ENCODE assay signal across 12 cellular contexts in genomic region chr16:46970089-46970488, GRCh38. TPM values are rescaled to one million over a fixed set of nuclear protein-coding genes. Genes with fewer than 3 reads are reported as not detected.
DNase-seq lines count a peak whose midpoint lies in the region; FAIRE-seq and TF ChIP-seq lines count a peak whose summit lies in the region.
"Had no signal": no experiment of that assay in that cellular context is flagged by ENCODE, and none has a peak within 500 bp of the region (broad histone marks: within the 10 kb centered on the region; RNA-seq: fewer than 3 reads in every experiment).

No MANE protein-coding gene starts in this region.

- H3F3A ChIP-seq in Loucy (ENCODE audit: low read depth) (no peaks in the 10 kb centered on the region), neural cell (ENCODE audit: insufficient read depth, low read length, poor library complexity, severe bottlenecking) (no peaks in the 10 kb centered on the region)

- peaks cover 61% of the 10 kb centered on the region for H3K4me1 ChIP-seq in CD4-positive, alpha-beta memory T cell (ENCODE audit: insufficient read depth, low read length)
- peaks cover 40% of the 10 kb centered on the region for H3K4me1 ChIP-seq in Loucy (ENCODE audit: insufficient read depth, low read length, poor library complexity, severe bottlenecking)

- H3K4me1 Mint-ChIP-seq in CD4-positive, alpha-beta memory T cell, result peaks cover 27 to 63% (median 46%) of the 10 kb centered on the region in 4 donors

- no peaks in the 10 kb centered on the region for H3K27me3 ChIP-seq in CD4-positive, alpha-beta memory T cell (ENCODE audit: insufficient read depth, low read length)
- H3K27me3 ChIP-seq in Loucy (ENCODE audit: insufficient read depth, low read length, poor library complexity, severe bottlenecking), result no peaks in the 10 kb centered on the region
- no peaks in the 10 kb centered on the region for H3K27me3 ChIP-seq in neural cell (ENCODE audit: insufficient read depth, low read depth, low read length)

- intact Hi-C loops in CD4-positive, alpha-beta memory T cell (cut with micrococcal nuclease), result loop anchor here (5.0 kb wide), 1 partner anchor 348 kb away; the partner anchor contains the start of gene SHCBP1

- no peaks in the 10 kb centered on the region for H3K27me3 Mint-ChIP-seq in CD4-positive, alpha-beta memory T cell
- H3K27me3 Mint-ChIP-seq: naive B cell had no signal

- peaks cover 47% of the 10 kb centered on the region for H3K36me3 ChIP-seq in CD4-positive, alpha-beta memory T cell (ENCODE audit: insufficient read depth, low read length)
- peaks cover 52% of the 10 kb centered on the region; the same call in 1 of the 2 replicates for H3K36me3 ChIP-seq in Loucy (ENCODE audit: insufficient read depth, low read length)
- peaks cover 4% of the 10 kb centered on the region for H3K36me3 ChIP-seq in neural cell (ENCODE audit: insufficient read depth, low read length)

- POLR2A ChIA-PET in CD4-positive, alpha-beta memory T cell (lab: Charles Lee; ENCODE audit: partially characterized antibody), result interaction anchor here (0.6 kb wide), 1 partner anchor 20 kb away, joined by 4 read pairs; no protein-coding TSS in a partner anchor

- TF ChIP-seq EP300 in neural cell (conservative IDR thresholded peaks at IDR 0.05; ENCODE audit: poor library complexity, severe bottlenecking), result no peak

- H3K27ac Mint-ChIP-seq in CD4-positive, alpha-beta memory T cell, result peak overlapping the region in 5 of 7 donors; percentile 24 to 95 (median 42)

- no peaks in the 10 kb centered on the region for H3K9me3 ChIP-seq in CD4-positive, alpha-beta memory T cell (ENCODE audit: control insufficient read depth in 1 of 2, low read length in 2 of 2)
- H3K9me3 ChIP-seq in Loucy (ENCODE audit: insufficient read depth, low read depth, low read length) (no peaks in the 10 kb centered on the region), neural cell (ENCODE audit: low read length) (no peaks in the 10 kb centered on the region)

- FAIRE-seq in HTR-8/SVneo (lab: Jason Lieb, UNC), result no peak

- CTCF ChIA-PET in CD4-positive, alpha-beta memory T cell (lab: Charles Lee; ENCODE audit: partially characterized antibody), result interaction anchor here (1.1 to 2.0 kb wide), 2 partner anchors 20 to 22 kb away, joined by 3 to 5 read pairs; no protein-coding TSS in a partner anchor

- peak overlapping the region; percentile 65 for H3K4me2 ChIP-seq in Loucy (ENCODE audit: low read depth, low read length, poor library complexity, severe bottlenecking)
- no peak overlapping the region for H3K4me2 ChIP-seq in neural cell (ENCODE audit: low read length)

- peaks cover 32 to 62% of the 10 kb centered on the region in 2 donors for H3K36me3 Mint-ChIP-seq in CD4-positive, alpha-beta memory T cell

- DNase-seq in CD4-positive, alpha-beta memory T cell, result no peak
- DNase-seq in cerebellar cortex (ENCODE audit: low spot score) (peak; percentile 10), islet precursor cell (no peak), HTR-8/SVneo (ENCODE audit: insufficient read length, low spot score) (no peak), NCI-H128 (lab: John Stamatoyannopoulos, UW; ENCODE audit: unreplicated experiment) (no peak)
- DNase-seq: activated CD8-positive, alpha-beta memory T cell treated with anti-CD3 and anti-CD28 coated beads, Interleukin-2, amount 50 U/mL, for 48 hours; foreskin fibroblast; naive B cell; NCI-H146; NCI-H82 had no signal

- H3K9ac ChIP-seq in Loucy (ENCODE audit: low read depth, low read length, poor library complexity, severe bottlenecking) (peak overlapping the region; percentile 22), neural cell (ENCODE audit: low read length) (no peak overlapping the region)

- no peak overlapping the region for H3K27ac ChIP-seq in CD4-positive, alpha-beta memory T cell (ENCODE audit: low read depth, low read length)
- no peak overlapping the region for H3K27ac ChIP-seq in neural cell (ENCODE audit: low read length)

- H2AFZ ChIP-seq in Loucy (ENCODE audit: low read length), result no peak overlapping the region
- H2AFZ ChIP-seq in neural cell (ENCODE audit: low read depth, low read length), result no peak overlapping the region

- TF ChIP-seq CTCF in Loucy (conservative IDR thresholded peaks at IDR 0.05; ENCODE audit: low read length) (no peak), neural cell (IDR thresholded peaks at IDR 0.05; ENCODE audit: poor library complexity, severe bottlenecking) (no peak)

- peaks cover 57% of the 10 kb centered on the region for H4K20me1 ChIP-seq in Loucy (ENCODE audit: insufficient read depth, low read length, poor library complexity, severe bottlenecking)
- H4K20me1 ChIP-seq in neural cell (ENCODE audit: insufficient read depth), result no peaks in the 10 kb centered on the region

- H3K9me2 ChIP-seq in Loucy (replicated peaks; ENCODE audit: low read depth, low read length), result no peaks in the 10 kb centered on the region
- no peaks in the 10 kb centered on the region for H3K9me2 ChIP-seq in neural cell (ENCODE audit: insufficient read depth, low read length)

- H3K4me3 Mint-ChIP-seq in CD4-positive, alpha-beta memory T cell, result peak overlapping the region in 5 of 8 donors; percentile 26 to 43 (median 30)

- H3K79me2 ChIP-seq in Loucy (ENCODE audit: insufficient read depth, low read length) (peaks cover 73% of the 10 kb centered on the region), neural cell (replicated peaks; ENCODE audit: insufficient read depth, low read length) (peaks cover 42% of the 10 kb centered on the region)

- no peak for TF ChIP-seq RAD21 in neural cell (conservative IDR thresholded peaks at IDR 0.05)

- no peaks in the 10 kb centered on the region for H3K9me3 Mint-ChIP-seq in CD4-positive, alpha-beta memory T cell
- H3K9me3 Mint-ChIP-seq: naive B cell had no signal

- H3K4me3 ChIP-seq in CD4-positive, alpha-beta memory T cell (ENCODE audit: low read length in 2 of 2), result no peak overlapping the region
- H3K4me3 ChIP-seq in Loucy (ENCODE audit: low read length, poor library complexity, severe bottlenecking) (peak overlapping the region; percentile 50), neural cell (ENCODE audit: low read length) (peak overlapping the region; percentile 20)

TF ChIP-seq in neural cell, 6 proteins besides CTCF, POLR2A, EP300 and RAD21:
- no peak for TF ChIP-seq POLR2AphosphoS5 (IDR thresholded peaks at IDR 0.05)
- TF ChIP-seq, protein P1, sequence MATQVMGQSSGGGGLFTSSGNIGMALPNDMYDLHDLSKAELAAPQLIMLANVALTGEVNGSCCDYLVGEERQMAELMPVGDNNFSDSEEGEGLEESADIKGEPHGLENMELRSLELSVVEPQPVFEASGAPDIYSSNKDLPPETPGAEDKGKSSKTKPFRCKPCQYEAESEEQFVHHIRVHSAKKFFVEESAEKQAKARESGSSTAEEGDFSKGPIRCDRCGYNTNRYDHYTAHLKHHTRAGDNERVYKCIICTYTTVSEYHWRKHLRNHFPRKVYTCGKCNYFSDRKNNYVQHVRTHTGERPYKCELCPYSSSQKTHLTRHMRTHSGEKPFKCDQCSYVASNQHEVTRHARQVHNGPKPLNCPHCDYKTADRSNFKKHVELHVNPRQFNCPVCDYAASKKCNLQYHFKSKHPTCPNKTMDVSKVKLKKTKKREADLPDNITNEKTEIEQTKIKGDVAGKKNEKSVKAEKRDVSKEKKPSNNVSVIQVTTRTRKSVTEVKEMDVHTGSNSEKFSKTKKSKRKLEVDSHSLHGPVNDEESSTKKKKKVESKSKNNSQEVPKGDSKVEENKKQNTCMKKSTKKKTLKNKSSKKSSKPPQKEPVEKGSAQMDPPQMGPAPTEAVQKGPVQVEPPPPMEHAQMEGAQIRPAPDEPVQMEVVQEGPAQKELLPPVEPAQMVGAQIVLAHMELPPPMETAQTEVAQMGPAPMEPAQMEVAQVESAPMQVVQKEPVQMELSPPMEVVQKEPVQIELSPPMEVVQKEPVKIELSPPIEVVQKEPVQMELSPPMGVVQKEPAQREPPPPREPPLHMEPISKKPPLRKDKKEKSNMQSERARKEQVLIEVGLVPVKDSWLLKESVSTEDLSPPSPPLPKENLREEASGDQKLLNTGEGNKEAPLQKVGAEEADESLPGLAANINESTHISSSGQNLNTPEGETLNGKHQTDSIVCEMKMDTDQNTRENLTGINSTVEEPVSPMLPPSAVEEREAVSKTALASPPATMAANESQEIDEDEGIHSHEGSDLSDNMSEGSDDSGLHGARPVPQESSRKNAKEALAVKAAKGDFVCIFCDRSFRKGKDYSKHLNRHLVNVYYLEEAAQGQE (IDR thresholded peaks at IDR 0.05; ENCODE audit: borderline replicate concordance), result no peak
- no peak for TF ChIP-seq MXI1 (conservative IDR thresholded peaks at IDR 0.05; ENCODE audit: poor library complexity, severe bottlenecking)

RNA-seq across cellular contexts. Expression of gene DNAJA2, which starts 3.4 kb away (rescaled TPM):
- 10 to 100 TPM; 73.2 to 79.5 TPM for total RNA-seq in CD4-positive, alpha-beta memory T cell
- 10 to 100 TPM; 79.2 to 95.6 TPM for polyA plus RNA-seq in CD4-positive, alpha-beta memory T cell
- 85.8 and 99.5 TPM in 2 replicates for polyA plus RNA-seq in neural cell
- polyA minus RNA-seq in neural cell, result 119 and 126 TPM in 2 replicates

Comparison
In these comparisons a context has a peak if more than half of its experiments do, and no peak if none do; other contexts are left out.
1. H3K4me3 ChIP-seq: peak in Loucy (single experiment) and neural cell (single experiment); none in CD4-positive, alpha-beta memory T cell (0 of 2).